ENCODE assay signal across 10 cellular contexts in genomic region chr6:14875678-14876063, GRCh38.
DNase-seq lines count a peak whose midpoint lies in the region; ATAC-seq and TF ChIP-seq lines count a peak whose summit lies in the region.
"Had no signal": no experiment of that assay in that cellular context is flagged by ENCODE, and none has a peak within 500 bp of the region (broad histone marks: within the 10 kb centered on the region; RNA-seq: fewer than 3 reads in every experiment).

No MANE protein-coding gene starts in this region.

- ATAC-seq in GM18502 (IDR thresholded peaks at IDR 0.05; ENCODE audit: poor library complexity, unreplicated experiment) (peak; percentile 66), GM19372 (IDR thresholded peaks at IDR 0.05; ENCODE audit: low read depth, unreplicated experiment) (peak; percentile 63), HG03039 (IDR thresholded peaks at IDR 0.05; ENCODE audit: unreplicated experiment) (peak; percentile 64), GM19324 (IDR thresholded peaks at IDR 0.05; ENCODE audit: low FRiP score, unreplicated experiment) (no peak), GM21717 (IDR thresholded peaks at IDR 0.05; ENCODE audit: unreplicated experiment) (no peak), GM23338 (no peak)

- H3K27ac ChIP-seq in GM23338 (ENCODE audit: low read depth): no peak overlapping the region

- H3F3A ChIP-seq in GM23338 (replicated peaks; ENCODE audit: low read depth): no peaks in the 10 kb centered on the region

- H3K4me3 ChIP-seq in GM23338: no peak overlapping the region

- no peaks in the 10 kb centered on the region for H3K9me2 ChIP-seq in GM23338 (ENCODE audit: insufficient read depth)

- H3K36me3 ChIP-seq in GM23338 (ENCODE audit: insufficient read depth): no peaks in the 10 kb centered on the region

- no peaks in the 10 kb centered on the region for H4K20me1 ChIP-seq in GM23338 (replicated peaks; ENCODE audit: insufficient read depth)

- peak overlapping the region; percentile 27 for H3K4me3 Mint-ChIP-seq in activated naive CD8-positive, alpha-beta T cell
- H3K4me3 Mint-ChIP-seq in GM23338: no peak overlapping the region

- no peaks in the 10 kb centered on the region for H3K79me2 ChIP-seq in GM23338 (replicated peaks; ENCODE audit: insufficient read depth)

- no peaks in the 10 kb centered on the region for H3K27me3 ChIP-seq in GM23338 (ENCODE audit: insufficient read depth)

- H3K27ac Mint-ChIP-seq in activated naive CD8-positive, alpha-beta T cell: peak overlapping the region; percentile 87
- H3K27ac Mint-ChIP-seq in GM23338: no peak overlapping the region

- DNase-seq in GM23338 (ENCODE audit: low spot score): no peak
- no peak for DNase-seq in activated CD4-positive, CD25-positive, alpha-beta regulatory T cell (lab: John Stamatoyannopoulos, UW)
- DNase-seq: effector CD8-positive, alpha-beta T cell; NCI-H1092 treated with DMSO at 0.1 percent for 48 hours had no signal

- no peaks in the 10 kb centered on the region for H3K27me3 Mint-ChIP-seq in activated naive CD8-positive, alpha-beta T cell
- H3K27me3 Mint-ChIP-seq in GM23338 (ENCODE audit: insufficient read depth, low read depth, poor library complexity): peaks cover 7% of the 10 kb centered on the region

- no peak for TF ChIP-seq CTCF in GM23338 (conservative IDR thresholded peaks at IDR 0.05; ENCODE audit: low read depth in 2 of 2)

- peaks cover 15% of the 10 kb centered on the region for H3K4me1 ChIP-seq in GM23338 (ENCODE audit: insufficient read depth)

- no peaks in the 10 kb centered on the region for H3K9me3 Mint-ChIP-seq in activated naive CD8-positive, alpha-beta T cell (ENCODE audit: low read depth)
- no peaks in the 10 kb centered on the region for H3K9me3 Mint-ChIP-seq in GM23338

- H3K4me2 ChIP-seq in GM23338: no peak overlapping the region

- peaks cover 56% of the 10 kb centered on the region for H3K4me1 Mint-ChIP-seq in activated naive CD8-positive, alpha-beta T cell (ENCODE audit: low read depth)
- H3K4me1 Mint-ChIP-seq in GM23338: peaks cover 44% of the 10 kb centered on the region

- H3K36me3 Mint-ChIP-seq in activated naive CD8-positive, alpha-beta T cell: no peaks in the 10 kb centered on the region
- no peaks in the 10 kb centered on the region for H3K36me3 Mint-ChIP-seq in GM23338 (ENCODE audit: low read depth)

- no peak overlapping the region for H2AFZ ChIP-seq in GM23338

TF ChIP-seq in GM23338, 12 proteins besides CTCF, POLR2A, EP300 and RAD21:
- TF ChIP-seq, protein P1, sequence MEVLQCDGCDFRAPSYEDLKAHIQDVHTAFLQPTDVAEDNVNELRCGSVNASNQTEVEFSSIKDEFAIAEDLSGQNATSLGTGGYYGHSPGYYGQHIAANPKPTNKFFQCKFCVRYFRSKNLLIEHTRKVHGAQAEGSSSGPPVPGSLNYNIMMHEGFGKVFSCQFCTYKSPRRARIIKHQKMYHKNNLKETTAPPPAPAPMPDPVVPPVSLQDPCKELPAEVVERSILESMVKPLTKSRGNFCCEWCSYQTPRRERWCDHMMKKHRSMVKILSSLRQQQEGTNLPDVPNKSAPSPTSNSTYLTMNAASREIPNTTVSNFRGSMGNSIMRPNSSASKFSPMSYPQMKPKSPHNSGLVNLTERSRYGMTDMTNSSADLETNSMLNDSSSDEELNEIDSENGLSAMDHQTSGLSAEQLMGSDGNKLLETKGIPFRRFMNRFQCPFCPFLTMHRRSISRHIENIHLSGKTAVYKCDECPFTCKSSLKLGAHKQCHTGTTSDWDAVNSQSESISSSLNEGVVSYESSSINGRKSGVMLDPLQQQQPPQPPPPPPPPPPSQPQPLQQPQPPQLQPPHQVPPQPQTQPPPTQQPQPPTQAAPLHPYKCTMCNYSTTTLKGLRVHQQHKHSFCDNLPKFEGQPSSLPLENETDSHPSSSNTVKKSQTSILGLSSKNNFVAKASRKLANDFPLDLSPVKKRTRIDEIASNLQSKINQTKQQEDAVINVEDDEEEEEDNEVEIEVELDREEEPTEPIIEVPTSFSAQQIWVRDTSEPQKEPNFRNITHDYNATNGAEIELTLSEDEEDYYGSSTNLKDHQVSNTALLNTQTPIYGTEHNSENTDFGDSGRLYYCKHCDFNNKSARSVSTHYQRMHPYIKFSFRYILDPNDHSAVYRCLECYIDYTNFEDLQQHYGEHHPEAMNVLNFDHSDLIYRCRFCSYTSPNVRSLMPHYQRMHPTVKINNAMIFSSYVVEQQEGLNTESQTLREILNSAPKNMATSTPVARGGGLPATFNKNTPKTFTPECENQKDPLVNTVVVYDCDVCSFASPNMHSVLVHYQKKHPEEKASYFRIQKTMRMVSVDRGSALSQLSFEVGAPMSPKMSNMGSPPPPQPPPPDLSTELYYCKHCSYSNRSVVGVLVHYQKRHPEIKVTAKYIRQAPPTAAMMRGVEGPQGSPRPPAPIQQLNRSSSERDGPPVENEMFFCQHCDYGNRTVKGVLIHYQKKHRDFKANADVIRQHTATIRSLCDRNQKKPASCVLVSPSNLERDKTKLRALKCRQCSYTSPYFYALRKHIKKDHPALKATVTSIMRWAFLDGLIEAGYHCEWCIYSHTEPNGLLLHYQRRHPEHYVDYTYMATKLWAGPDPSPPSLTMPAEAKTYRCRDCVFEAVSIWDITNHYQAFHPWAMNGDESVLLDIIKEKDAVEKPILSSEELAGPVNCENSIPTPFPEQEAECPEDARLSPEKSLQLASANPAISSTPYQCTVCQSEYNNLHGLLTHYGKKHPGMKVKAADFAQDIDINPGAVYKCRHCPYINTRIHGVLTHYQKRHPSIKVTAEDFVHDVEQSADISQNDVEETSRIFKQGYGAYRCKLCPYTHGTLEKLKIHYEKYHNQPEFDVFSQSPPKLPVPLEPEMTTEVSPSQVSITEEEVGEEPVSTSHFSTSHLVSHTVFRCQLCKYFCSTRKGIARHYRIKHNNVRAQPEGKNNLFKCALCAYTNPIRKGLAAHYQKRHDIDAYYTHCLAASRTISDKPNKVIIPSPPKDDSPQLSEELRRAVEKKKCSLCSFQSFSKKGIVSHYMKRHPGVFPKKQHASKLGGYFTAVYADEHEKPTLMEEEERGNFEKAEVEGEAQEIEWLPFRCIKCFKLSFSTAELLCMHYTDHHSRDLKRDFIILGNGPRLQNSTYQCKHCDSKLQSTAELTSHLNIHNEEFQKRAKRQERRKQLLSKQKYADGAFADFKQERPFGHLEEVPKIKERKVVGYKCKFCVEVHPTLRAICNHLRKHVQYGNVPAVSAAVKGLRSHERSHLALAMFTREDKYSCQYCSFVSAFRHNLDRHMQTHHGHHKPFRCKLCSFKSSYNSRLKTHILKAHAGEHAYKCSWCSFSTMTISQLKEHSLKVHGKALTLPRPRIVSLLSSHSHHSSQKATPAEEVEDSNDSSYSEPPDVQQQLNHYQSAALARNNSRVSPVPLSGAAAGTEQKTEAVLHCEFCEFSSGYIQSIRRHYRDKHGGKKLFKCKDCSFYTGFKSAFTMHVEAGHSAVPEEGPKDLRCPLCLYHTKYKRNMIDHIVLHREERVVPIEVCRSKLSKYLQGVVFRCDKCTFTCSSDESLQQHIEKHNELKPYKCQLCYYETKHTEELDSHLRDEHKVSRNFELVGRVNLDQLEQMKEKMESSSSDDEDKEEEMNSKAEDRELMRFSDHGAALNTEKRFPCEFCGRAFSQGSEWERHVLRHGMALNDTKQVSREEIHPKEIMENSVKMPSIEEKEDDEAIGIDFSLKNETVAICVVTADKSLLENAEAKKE (CRISPR knock-in tag; IDR thresholded peaks at IDR 0.05): no peak
- TF ChIP-seq ZNF331 (CRISPR knock-in tag; IDR thresholded peaks at IDR 0.05; ENCODE audit: low read depth): no peak
- no peak for TF ChIP-seq EZH2phosphoT487 (IDR thresholded peaks at IDR 0.05; ENCODE audit: unreplicated experiment)
- no peak for TF ChIP-seq ETS1 (IDR thresholded peaks at IDR 0.05)
- TF ChIP-seq STAT1 (IDR thresholded peaks at IDR 0.05; ENCODE audit: unreplicated experiment): no peak
- TF ChIP-seq POLR2AphosphoS5 (IDR thresholded peaks at IDR 0.05; ENCODE audit: low read depth): no peak
- no peak for TF ChIP-seq ZNF114 (CRISPR knock-in tag; IDR thresholded peaks at IDR 0.05)
- no peak for TF ChIP-seq JUNB (IDR thresholded peaks at IDR 0.05; ENCODE audit: unreplicated experiment)
- no peak for TF ChIP-seq NANOG (IDR thresholded peaks at IDR 0.05; ENCODE audit: borderline replicate concordance)
- no peak for TF ChIP-seq EZH2 (IDR thresholded peaks at IDR 0.05; ENCODE audit: low read depth, unreplicated experiment)

Comparison
In these comparisons a context has a peak if more than half of its experiments do, and no peak if none do; other contexts are left out.
1. ATAC-seq: peak in GM18502 (single experiment), GM19372 (single experiment) and HG03039 (single experiment); none in GM19324 (single experiment), GM21717 (single experiment) and GM23338 (single experiment).